7 cellular contexts compared by ENCODE assay signal in genomic region chr2:10303174-10303633, GRCh38. TPM values are rescaled to one million over a fixed set of nuclear protein-coding genes. Genes with fewer than 3 reads are reported as not detected.
DNase-seq lines count a peak whose midpoint lies in the region; ATAC-seq lines count a peak whose summit lies in the region.

No MANE protein-coding gene starts in this region.

- no peaks in the 10 kb centered on the region for H3K36me3 Mint-ChIP-seq in activated T-cell treated with anti-CD3 and anti-CD28 coated beads, Interleukin-2, amount 50 U/mL, for 4 hours (ENCODE audit: insufficient read depth)

- H3K4me1 Mint-ChIP-seq in activated T-cell treated with anti-CD3 and anti-CD28 coated beads, Interleukin-2, amount 50 U/mL, for 4 hours (ENCODE audit: low read depth), result peaks cover 72% of the 10 kb centered on the region

- intact Hi-C loops in cardiac septum (cut with DNase I), result loop anchor here (2.0 kb wide), 1 partner anchor 102 kb away; no protein-coding TSS in a partner anchor

- H3K4me3 Mint-ChIP-seq in activated T-cell treated with anti-CD3 and anti-CD28 coated beads, Interleukin-2, amount 50 U/mL, for 4 hours, result peak overlapping the region; percentile 97

- no peaks in the 10 kb centered on the region for H3K9me3 Mint-ChIP-seq in activated T-cell treated with anti-CD3 and anti-CD28 coated beads, Interleukin-2, amount 50 U/mL, for 4 hours

- H3K27me3 Mint-ChIP-seq in activated T-cell treated with anti-CD3 and anti-CD28 coated beads, Interleukin-2, amount 50 U/mL, for 4 hours (ENCODE audit: low read depth), result no peaks in the 10 kb centered on the region

- ATAC-seq in GM19463 (IDR thresholded peaks at IDR 0.05; ENCODE audit: unreplicated experiment) (peak; percentile 3), HG03354 (IDR thresholded peaks at IDR 0.05; ENCODE audit: poor library complexity, severe bottlenecking, unreplicated experiment) (peak; percentile 17)
- peak in 1 of 2 donors; percentile 12 for ATAC-seq in activated T-cell treated with anti-CD3 and anti-CD28 coated beads, Interleukin-2, amount 50 U/mL, for 4 hours

- no peak for DNase-seq in activated T-cell treated with anti-CD3 and anti-CD28 coated beads, Interleukin-2, amount 50 U/mL, for 4 hours
- DNase-seq in cardiac septum (ENCODE audit: low spot score) (peak; percentile 74), skeletal muscle cell (ENCODE audit: low read depth) (no peak), MV-4-11 (lab: John Stamatoyannopoulos, UW) (no peak), ureter (ENCODE audit: low spot score) (no peak)

- H3K4me3 ChIP-seq in skeletal muscle cell (ENCODE audit: low read depth, low read length), result peak overlapping the region; percentile 74

RNA-seq across cellular contexts. Expression of gene HPCAL1, which starts 0.5 kb away (rescaled TPM):
- total RNA-seq in activated T-cell treated with anti-CD3 and anti-CD28 coated beads, Interleukin-2, amount 50 U/mL, for 4 hours, result 10 to 100 TPM; 40.8 to 44.7 (median 43.3) TPM
- total RNA-seq in cardiac septum (21.6 TPM), ureter (17.5 TPM)
